In genomic region chr3:186283096-186283495, GRCh38 we compare ENCODE assay signal across 23 cellular contexts.
"Had no signal": no experiment of that assay in that cellular context is flagged by ENCODE, and none has a peak within 500 bp of the region (broad histone marks: within the 10 kb centered on the region; RNA-seq: fewer than 3 reads in every experiment).

No MANE protein-coding gene starts in this region.

- H3K4me3 Mint-ChIP-seq: nephron progenitor cell had no signal

- H3K4me3 ChIP-seq: cardiac muscle cell, lower lobe of right lung, spleen, upper lobe of right lung had no signal

- H3K4me1 ChIP-seq: foreskin keratinocyte, lower lobe of right lung, spleen, upper lobe of right lung had no signal

- FAIRE-seq: endothelial cell of umbilical vein had no signal

- H3K27me3 ChIP-seq: cardiac muscle cell, spleen, upper lobe of right lung had no signal

- H3K9me3 Mint-ChIP-seq: nephron progenitor cell had no signal

- H3K27ac Mint-ChIP-seq: nephron progenitor cell had no signal

- H3K4me1 Mint-ChIP-seq: nephron progenitor cell had no signal

- H3K36me3 ChIP-seq: cardiac muscle cell, lower lobe of right lung, upper lobe of right lung, WERI-Rb-1 had no signal

- DNase-seq: activated CD4-positive, alpha-beta T cell treated with anti-CD3 and anti-CD28 coated beads for 1 hour; activated CD8-positive, alpha-beta memory T cell treated with anti-CD3 and anti-CD28 coated beads for 24 hours; activated CD8-positive, alpha-beta memory T cell treated with anti-CD3 and anti-CD28 coated beads, Interleukin-2, amount 50 U/mL, for 48 hours; activated effector memory CD4-positive, alpha-beta T cell treated with anti-CD3 and anti-CD28 coated beads, Interleukin-2, amount 50 U/mL, for 16 hours; activated naive CD4-positive, alpha-beta T cell treated with anti-CD3 and anti-CD28 coated beads, Interleukin-2, amount 50 U/mL, for 16 hours; activated T-cell treated with anti-CD3 and anti-CD28 coated beads, Interleukin-2, amount 50 U/mL, for 48 hours; effector memory CD4-positive, alpha-beta T cell; glutamatergic neuron; hippocampal formation; islet precursor cell; lower lobe of right lung; nephron progenitor cell; nucleus accumbens; posterior cingulate gyrus; retina; spleen; stimulated activated naive CD4-positive, alpha-beta T cell; T-helper 2 cell; upper lobe of right lung; WERI-Rb-1 had no signal

- H3K27ac ChIP-seq: cardiac muscle cell, foreskin keratinocyte, lower lobe of right lung, spleen, upper lobe of right lung, WERI-Rb-1 had no signal

- H3K9me3 ChIP-seq: lower lobe of right lung, spleen, upper lobe of right lung had no signal

- ATAC-seq: lower lobe of right lung, upper lobe of right lung had no signal
